Comparison of ENCODE assay signal across 1 cellular context in genomic region chr19:46697142-46697960, GRCh38.
TF ChIP-seq lines count a peak whose summit lies in the region.

No MANE protein-coding gene starts in this region.

TF ChIP-seq in K562, 482 proteins besides CTCF, POLR2A, EP300 and RAD21 (continued from another document):
- no peak for TF ChIP-seq CREB3L1 (IDR thresholded peaks at IDR 0.05; ENCODE audit: borderline replicate concordance, low read depth)
- no peak for TF ChIP-seq ZNF655 (CRISPR knock-in tag; IDR thresholded peaks at IDR 0.05)
- no peak for TF ChIP-seq ATF1 (CRISPR knock-in tag; IDR thresholded peaks at IDR 0.05)
- TF ChIP-seq ATF1 (tag; IDR thresholded peaks at IDR 0.05): peak; percentile 56; the same call in 1 of the 2 replicates
- TF ChIP-seq RBBP5 (IDR thresholded peaks at IDR 0.05; ENCODE audit: borderline replicate concordance, insufficient read depth, low read length, poor library complexity, severe bottlenecking): no peak
- peak; percentile 80; the same call in 1 of the 2 replicates for TF ChIP-seq HDGF (IDR thresholded peaks at IDR 0.05)
- no peak for TF ChIP-seq PTBP1 (IDR thresholded peaks at IDR 0.05; ENCODE audit: low read depth, low read length)
- TF ChIP-seq RBM14 (IDR thresholded peaks at IDR 0.05; ENCODE audit: borderline replicate concordance, insufficient read depth, low read depth, low read length): no peak
- TF ChIP-seq, protein P1, sequence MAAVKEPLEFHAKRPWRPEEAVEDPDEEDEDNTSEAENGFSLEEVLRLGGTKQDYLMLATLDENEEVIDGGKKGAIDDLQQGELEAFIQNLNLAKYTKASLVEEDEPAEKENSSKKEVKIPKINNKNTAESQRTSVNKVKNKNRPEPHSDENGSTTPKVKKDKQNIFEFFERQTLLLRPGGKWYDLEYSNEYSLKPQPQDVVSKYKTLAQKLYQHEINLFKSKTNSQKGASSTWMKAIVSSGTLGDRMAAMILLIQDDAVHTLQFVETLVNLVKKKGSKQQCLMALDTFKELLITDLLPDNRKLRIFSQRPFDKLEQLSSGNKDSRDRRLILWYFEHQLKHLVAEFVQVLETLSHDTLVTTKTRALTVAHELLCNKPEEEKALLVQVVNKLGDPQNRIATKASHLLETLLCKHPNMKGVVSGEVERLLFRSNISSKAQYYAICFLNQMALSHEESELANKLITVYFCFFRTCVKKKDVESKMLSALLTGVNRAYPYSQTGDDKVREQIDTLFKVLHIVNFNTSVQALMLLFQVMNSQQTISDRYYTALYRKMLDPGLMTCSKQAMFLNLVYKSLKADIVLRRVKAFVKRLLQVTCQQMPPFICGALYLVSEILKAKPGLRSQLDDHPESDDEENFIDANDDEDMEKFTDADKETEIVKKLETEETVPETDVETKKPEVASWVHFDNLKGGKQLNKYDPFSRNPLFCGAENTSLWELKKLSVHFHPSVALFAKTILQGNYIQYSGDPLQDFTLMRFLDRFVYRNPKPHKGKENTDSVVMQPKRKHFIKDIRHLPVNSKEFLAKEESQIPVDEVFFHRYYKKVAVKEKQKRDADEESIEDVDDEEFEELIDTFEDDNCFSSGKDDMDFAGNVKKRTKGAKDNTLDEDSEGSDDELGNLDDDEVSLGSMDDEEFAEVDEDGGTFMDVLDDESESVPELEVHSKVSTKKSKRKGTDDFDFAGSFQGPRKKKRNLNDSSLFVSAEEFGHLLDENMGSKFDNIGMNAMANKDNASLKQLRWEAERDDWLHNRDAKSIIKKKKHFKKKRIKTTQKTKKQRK (IDR thresholded peaks at IDR 0.05; ENCODE audit: borderline replicate concordance, low read depth, low read length): no peak
- TF ChIP-seq THRAP3 (IDR thresholded peaks at IDR 0.05; ENCODE audit: borderline replicate concordance): no peak
- TF ChIP-seq KLF10 (CRISPR knock-in tag; IDR thresholded peaks at IDR 0.05): no peak
- TF ChIP-seq RFX1 (IDR thresholded peaks at IDR 0.05): no peak
- TF ChIP-seq OTX1 (CRISPR knock-in tag; IDR thresholded peaks at IDR 0.05): no peak
- TF ChIP-seq POLR2AphosphoS2 (IDR thresholded peaks at IDR 0.05; ENCODE audit: low read length): peak; percentile 85; the same call in 1 of the 2 replicates
- no peak for TF ChIP-seq TEAD2 (tag; IDR thresholded peaks at IDR 0.05)
- no peak for TF ChIP-seq ZKSCAN8 (CRISPR knock-in tag; IDR thresholded peaks at IDR 0.05)
- TF ChIP-seq RBM39 (optimal IDR thresholded peaks at IDR 0.05; ENCODE audit: low read depth, low read length): no peak
- no peak for TF ChIP-seq ZNF274 (IDR thresholded peaks at IDR 0.05; ENCODE audit: borderline replicate concordance, low read depth, low read length)
- no peak for TF ChIP-seq HMG20B (CRISPR knock-in tag; IDR thresholded peaks at IDR 0.05)
- TF ChIP-seq, protein P2, sequence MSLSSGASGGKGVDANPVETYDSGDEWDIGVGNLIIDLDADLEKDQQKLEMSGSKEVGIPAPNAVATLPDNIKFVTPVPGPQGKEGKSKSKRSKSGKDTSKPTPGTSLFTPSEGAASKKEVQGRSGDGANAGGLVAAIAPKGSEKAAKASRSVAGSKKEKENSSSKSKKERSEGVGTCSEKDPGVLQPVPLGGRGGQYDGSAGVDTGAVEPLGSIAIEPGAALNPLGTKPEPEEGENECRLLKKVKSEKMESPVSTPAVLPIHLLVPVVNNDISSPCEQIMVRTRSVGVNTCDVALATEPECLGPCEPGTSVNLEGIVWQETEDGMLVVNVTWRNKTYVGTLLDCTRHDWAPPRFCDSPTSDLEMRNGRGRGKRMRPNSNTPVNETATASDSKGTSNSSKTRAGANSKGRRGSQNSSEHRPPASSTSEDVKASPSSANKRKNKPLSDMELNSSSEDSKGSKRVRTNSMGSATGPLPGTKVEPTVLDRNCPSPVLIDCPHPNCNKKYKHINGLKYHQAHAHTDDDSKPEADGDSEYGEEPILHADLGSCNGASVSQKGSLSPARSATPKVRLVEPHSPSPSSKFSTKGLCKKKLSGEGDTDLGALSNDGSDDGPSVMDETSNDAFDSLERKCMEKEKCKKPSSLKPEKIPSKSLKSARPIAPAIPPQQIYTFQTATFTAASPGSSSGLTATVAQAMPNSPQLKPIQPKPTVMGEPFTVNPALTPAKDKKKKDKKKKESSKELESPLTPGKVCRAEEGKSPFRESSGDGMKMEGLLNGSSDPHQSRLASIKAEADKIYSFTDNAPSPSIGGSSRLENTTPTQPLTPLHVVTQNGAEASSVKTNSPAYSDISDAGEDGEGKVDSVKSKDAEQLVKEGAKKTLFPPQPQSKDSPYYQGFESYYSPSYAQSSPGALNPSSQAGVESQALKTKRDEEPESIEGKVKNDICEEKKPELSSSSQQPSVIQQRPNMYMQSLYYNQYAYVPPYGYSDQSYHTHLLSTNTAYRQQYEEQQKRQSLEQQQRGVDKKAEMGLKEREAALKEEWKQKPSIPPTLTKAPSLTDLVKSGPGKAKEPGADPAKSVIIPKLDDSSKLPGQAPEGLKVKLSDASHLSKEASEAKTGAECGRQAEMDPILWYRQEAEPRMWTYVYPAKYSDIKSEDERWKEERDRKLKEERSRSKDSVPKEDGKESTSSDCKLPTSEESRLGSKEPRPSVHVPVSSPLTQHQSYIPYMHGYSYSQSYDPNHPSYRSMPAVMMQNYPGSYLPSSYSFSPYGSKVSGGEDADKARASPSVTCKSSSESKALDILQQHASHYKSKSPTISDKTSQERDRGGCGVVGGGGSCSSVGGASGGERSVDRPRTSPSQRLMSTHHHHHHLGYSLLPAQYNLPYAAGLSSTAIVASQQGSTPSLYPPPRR (CRISPR knock-in tag; IDR thresholded peaks at IDR 0.05; ENCODE audit: borderline replicate concordance): no peak
- no peak for TF ChIP-seq ETV6 (IDR thresholded peaks at IDR 0.05; ENCODE audit: borderline replicate concordance in 1 of 2, low read depth in 2 of 2, low read length in 1 of 2)
- no peak for TF ChIP-seq ETV6 (CRISPR knock-in tag; IDR thresholded peaks at IDR 0.05; ENCODE audit: borderline replicate concordance)
- no peak for TF ChIP-seq NR1H2 (CRISPR knock-in tag; IDR thresholded peaks at IDR 0.05)
- no peak for TF ChIP-seq SAFB2 (IDR thresholded peaks at IDR 0.05; ENCODE audit: borderline replicate concordance, low read depth, low read length, severe bottlenecking)
- no peak for TF ChIP-seq ZNF175 (CRISPR knock-in tag; IDR thresholded peaks at IDR 0.05; ENCODE audit: low read depth)
- no peak for TF ChIP-seq TCF7 (IDR thresholded peaks at IDR 0.05; ENCODE audit: borderline replicate concordance)
- TF ChIP-seq, protein P3, sequence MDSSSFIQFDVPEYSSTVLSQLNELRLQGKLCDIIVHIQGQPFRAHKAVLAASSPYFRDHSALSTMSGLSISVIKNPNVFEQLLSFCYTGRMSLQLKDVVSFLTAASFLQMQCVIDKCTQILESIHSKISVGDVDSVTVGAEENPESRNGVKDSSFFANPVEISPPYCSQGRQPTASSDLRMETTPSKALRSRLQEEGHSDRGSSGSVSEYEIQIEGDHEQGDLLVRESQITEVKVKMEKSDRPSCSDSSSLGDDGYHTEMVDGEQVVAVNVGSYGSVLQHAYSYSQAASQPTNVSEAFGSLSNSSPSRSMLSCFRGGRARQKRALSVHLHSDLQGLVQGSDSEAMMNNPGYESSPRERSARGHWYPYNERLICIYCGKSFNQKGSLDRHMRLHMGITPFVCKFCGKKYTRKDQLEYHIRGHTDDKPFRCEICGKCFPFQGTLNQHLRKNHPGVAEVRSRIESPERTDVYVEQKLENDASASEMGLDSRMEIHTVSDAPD (CRISPR knock-in tag; IDR thresholded peaks at IDR 0.05): no peak
- no peak for TF ChIP-seq NEUROD1 (IDR thresholded peaks at IDR 0.05; ENCODE audit: borderline replicate concordance, low read depth, low read length, partially characterized antibody)
- TF ChIP-seq CBX3 (IDR thresholded peaks at IDR 0.05; ENCODE audit: borderline replicate concordance in 1 of 2, low read length in 2 of 2): no peak; a peak in 1 of 3 replicates
- no peak for TF ChIP-seq ESRRB (CRISPR knock-in tag; IDR thresholded peaks at IDR 0.05; ENCODE audit: borderline replicate concordance)
- no peak for TF ChIP-seq FOXP1 (CRISPR knock-in tag; IDR thresholded peaks at IDR 0.05)
- TF ChIP-seq MYNN (IDR thresholded peaks at IDR 0.05): peak; percentile 63; the same call in 1 of the 2 replicates
- no peak for TF ChIP-seq MYNN (CRISPR knock-in tag; IDR thresholded peaks at IDR 0.05)
- TF ChIP-seq ZNF583 (CRISPR knock-in tag; IDR thresholded peaks at IDR 0.05): no peak
- no peak for TF ChIP-seq POLR3A (IDR thresholded peaks at IDR 0.05; ENCODE audit: borderline replicate concordance, extremely low read depth, insufficient read depth, insufficient read length)
- TF ChIP-seq RBM25 (IDR thresholded peaks at IDR 0.05; ENCODE audit: low read depth, low read length, severe bottlenecking): no peak
- TF ChIP-seq CHD2 (IDR thresholded peaks at IDR 0.05; ENCODE audit: low read depth, low read length): no peak
- TF ChIP-seq ZC3H4 (CRISPR knock-in tag; IDR thresholded peaks at IDR 0.05; ENCODE audit: borderline replicate concordance): no peak
- peak; percentile 60 to 79; a peak in 3 of 4 replicates for TF ChIP-seq MAZ (CRISPR knock-in tag; conservative IDR thresholded peaks at IDR 0.05 in 1 of 2, IDR thresholded peaks at IDR 0.05 in 1 of 2)
- no peak for TF ChIP-seq WHSC1 (IDR thresholded peaks at IDR 0.05; ENCODE audit: low read length)
- no peak for TF ChIP-seq ZNF165 (CRISPR knock-in tag; IDR thresholded peaks at IDR 0.05; ENCODE audit: borderline replicate concordance)
- no peak for TF ChIP-seq ZNF395 (CRISPR knock-in tag; IDR thresholded peaks at IDR 0.05)
- no peak for TF ChIP-seq HNRNPLL (IDR thresholded peaks at IDR 0.05; ENCODE audit: low read depth, low read length, poor library complexity, severe bottlenecking)
- TF ChIP-seq JUN (IDR thresholded peaks at IDR 0.05; ENCODE audit: borderline replicate concordance, low read depth, low read length): peak; percentile 4; the same call in 1 of the 2 replicates
- TF ChIP-seq JUN (CRISPR knock-in tag; IDR thresholded peaks at IDR 0.05; ENCODE audit: borderline replicate concordance): no peak
- TF ChIP-seq, protein P4, sequence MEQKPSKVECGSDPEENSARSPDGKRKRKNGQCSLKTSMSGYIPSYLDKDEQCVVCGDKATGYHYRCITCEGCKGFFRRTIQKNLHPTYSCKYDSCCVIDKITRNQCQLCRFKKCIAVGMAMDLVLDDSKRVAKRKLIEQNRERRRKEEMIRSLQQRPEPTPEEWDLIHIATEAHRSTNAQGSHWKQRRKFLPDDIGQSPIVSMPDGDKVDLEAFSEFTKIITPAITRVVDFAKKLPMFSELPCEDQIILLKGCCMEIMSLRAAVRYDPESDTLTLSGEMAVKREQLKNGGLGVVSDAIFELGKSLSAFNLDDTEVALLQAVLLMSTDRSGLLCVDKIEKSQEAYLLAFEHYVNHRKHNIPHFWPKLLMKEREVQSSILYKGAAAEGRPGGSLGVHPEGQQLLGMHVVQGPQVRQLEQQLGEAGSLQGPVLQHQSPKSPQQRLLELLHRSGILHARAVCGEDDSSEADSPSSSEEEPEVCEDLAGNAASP (IDR thresholded peaks at IDR 0.05): no peak
